ENCODE assay signal across 10 cellular contexts in genomic region chr20:31678389-31679356, GRCh38. TPM values are rescaled to one million over a fixed set of nuclear protein-coding genes. Genes with fewer than 3 reads are reported as not detected.
DNase-seq lines count a peak whose midpoint lies in the region; ATAC-seq, FAIRE-seq and TF ChIP-seq lines count a peak whose summit lies in the region.
"Had no signal": no experiment of that assay in that cellular context is flagged by ENCODE, and none has a peak within 500 bp of the region (broad histone marks: within the 10 kb centered on the region; RNA-seq: fewer than 3 reads in every experiment).

No MANE protein-coding gene starts in this region.

- intact Hi-C loops in activated CD8-positive, alpha-beta T cell treated with anti-CD3 and anti-CD28 coated beads for 36 hours (cut with micrococcal nuclease): no loop called here
- intact Hi-C loops in right cardiac atrium (cut with DNase I) (loop anchor here in 1 of 4 donors (5.0 kb wide), 1 partner anchor 34 kb away; no protein-coding TSS in a partner anchor), spleen (cut with DNase I; ENCODE audit: low total_unique reads) (loop anchor here (5.0 kb wide), 1 partner anchor 34 kb away; no protein-coding TSS in a partner anchor)

- H3K27ac ChIP-seq in right cardiac atrium (ENCODE audit: low read length) (peak overlapping the region; percentile 25), spleen (peak overlapping the region in 5 of 8 donors; percentile 41 to 95 (median 85))
- H3K27ac ChIP-seq: KMS-11 had no signal

- no peak overlapping the region for H3K4me3 Mint-ChIP-seq in activated CD8-positive, alpha-beta T cell treated with anti-CD3 and anti-CD28 coated beads for 36 hours

- peaks cover 83% of the 10 kb centered on the region for H3K36me3 Mint-ChIP-seq in activated CD8-positive, alpha-beta T cell treated with anti-CD3 and anti-CD28 coated beads for 36 hours (ENCODE audit: low read depth)

- peak overlapping the region; percentile 97 for H3K27ac Mint-ChIP-seq in activated CD8-positive, alpha-beta T cell treated with anti-CD3 and anti-CD28 coated beads for 36 hours

- TF ChIP-seq POLR2A in spleen (IDR thresholded peaks at IDR 0.05): no peak

- H3K27me3 ChIP-seq in right cardiac atrium (ENCODE audit: control insufficient read depth, insufficient read depth) (no peaks in the 10 kb centered on the region), spleen (replicated peaks in 1 of 7) (no peaks in the 10 kb centered on the region)

- ATAC-seq in activated CD8-positive, alpha-beta T cell treated with anti-CD3 and anti-CD28 coated beads for 36 hours: no peak
- ATAC-seq in right cardiac atrium: peak in 1 of 2 donors; percentile 32
- ATAC-seq in HG03457 (IDR thresholded peaks at IDR 0.05; ENCODE audit: unreplicated experiment): no peak
- no peak for ATAC-seq in HG03521 (IDR thresholded peaks at IDR 0.05; ENCODE audit: unreplicated experiment)
- ATAC-seq in HG03135 (IDR thresholded peaks at IDR 0.05; ENCODE audit: unreplicated experiment): no peak

- H3K36me3 ChIP-seq in spleen: peaks cover 0 to 70% (median 0%) of the 10 kb centered on the region in 6 donors

- H3K4me3 ChIP-seq in right cardiac atrium (ENCODE audit: low read length) (no peak overlapping the region), spleen (no peak overlapping the region)

- POLR2A ChIA-PET in activated CD8-positive, alpha-beta T cell treated with anti-CD3 and anti-CD28 coated beads for 36 hours (lab: Charles Lee): interaction anchor here (0.8 to 5.6 kb wide), 7 partner anchors 13 to 62 kb away, joined by 3 to 107 read pairs (median 3); partner anchors contain the start of gene BCL2L1

- CTCF ChIA-PET in activated CD8-positive, alpha-beta T cell treated with anti-CD3 and anti-CD28 coated beads for 36 hours (lab: Charles Lee): interaction anchor here (1.4 to 11.1 kb wide), 4 partner anchors 14 to 45 kb away, joined by 3 to 131 read pairs (median 36); partner anchors contain the start of gene BCL2L1

- FAIRE-seq in HTR-8/SVneo (lab: Jason Lieb, UNC): no peak

- WGBS in right cardiac atrium: 61% methylated on average over 9 of the region's 9 CpGs
- 71 to 79% (median 77%) methylated on average over 9 of the region's 9 CpGs for WGBS in spleen, 5 donors

- H3K9me3 ChIP-seq in right cardiac atrium (ENCODE audit: control insufficient read depth, low read length) (no peaks in the 10 kb centered on the region), spleen (no peaks in the 10 kb centered on the region)

- no peak for TF ChIP-seq CTCF in activated CD8-positive, alpha-beta T cell treated with anti-CD3 and anti-CD28 coated beads for 36 hours (IDR thresholded peaks at IDR 0.05)
- TF ChIP-seq CTCF in spleen (IDR thresholded peaks at IDR 0.05 in 8 of 11, conservative IDR thresholded peaks at IDR 0.05 in 3 of 11): no peak

- peaks cover 57% of the 10 kb centered on the region for H3K4me1 ChIP-seq in right cardiac atrium (ENCODE audit: control insufficient read depth, insufficient read depth, low read length)
- H3K4me1 ChIP-seq in spleen: peaks cover 71 to 100% (median 97%) of the 10 kb centered on the region in 6 donors

- no peaks in the 10 kb centered on the region for H3K27me3 Mint-ChIP-seq in activated CD8-positive, alpha-beta T cell treated with anti-CD3 and anti-CD28 coated beads for 36 hours

- DNase-seq in HTR-8/SVneo (ENCODE audit: insufficient read length, low spot score) (peak; percentile 78), right cardiac atrium (no peak), spleen (no peak), DMS153 (lab: John Stamatoyannopoulos, UW) (no peak)
- peak; percentile 1 for DNase-seq in activated CD8-positive, alpha-beta T cell treated with anti-CD3 and anti-CD28 coated beads for 36 hours
- DNase-seq: stimulated activated CD4-positive, alpha-beta T cell treated with anti-CD3 and anti-CD28 coated beads, Interleukin-1b, Interleukin-23, amount 100 ng/mL, for 48 hours had no signal

- H3K4me1 Mint-ChIP-seq in activated CD8-positive, alpha-beta T cell treated with anti-CD3 and anti-CD28 coated beads for 36 hours (ENCODE audit: low read depth): peaks cover 87% of the 10 kb centered on the region

- H3K9me3 Mint-ChIP-seq in activated CD8-positive, alpha-beta T cell treated with anti-CD3 and anti-CD28 coated beads for 36 hours: no peaks in the 10 kb centered on the region

RNA-seq across cellular contexts. Expression of gene COX4I2, which starts 41.0 kb away (rescaled TPM):
- total RNA-seq in activated CD8-positive, alpha-beta T cell treated with anti-CD3 and anti-CD28 coated beads for 36 hours: not detected
- 10 to 100 TPM in 1 of 4 donors, 1 to 10 TPM in 3; 3.1 to 13.2 (median 9.0) TPM for total RNA-seq in right cardiac atrium
- 29.5 TPM for polyA plus RNA-seq in right cardiac atrium
- 1 to 10 TPM in 3 of 7 donors, not detected in 4; 1.1 to 1.5 (median 1.5) TPM for total RNA-seq in spleen
- polyA plus RNA-seq in spleen: 1 to 10 TPM; 1.9 to 4.6 (median 2.0) TPM

RNA-seq across cellular contexts. Expression of gene BCL2L1, which starts 44.0 kb away (rescaled TPM):
- total RNA-seq in activated CD8-positive, alpha-beta T cell treated with anti-CD3 and anti-CD28 coated beads for 36 hours: 100 to 1,000 TPM; 182 TPM
- total RNA-seq in right cardiac atrium: 10 to 100 TPM; 39.9 to 56.9 (median 46.1) TPM
- polyA plus RNA-seq in right cardiac atrium: 46.0 TPM
- total RNA-seq in spleen: 100 to 1,000 TPM in 4 of 7 donors, 10 to 100 TPM in 3; 70.2 to 167 (median 107) TPM
- polyA plus RNA-seq in spleen: 10 to 100 TPM; 18.7 to 55.5 (median 22.7) TPM

Comparison
In these comparisons a context has a peak if more than half of its experiments do, and no peak if none do; other contexts are left out.
1. DNase-seq: peak in HTR-8/SVneo (single experiment) and activated CD8-positive, alpha-beta T cell treated with anti-CD3 and anti-CD28 coated beads for 36 hours (single experiment); none in right cardiac atrium (0 of 3), spleen (single experiment) and DMS153 (single experiment).